Comparison of ENCODE assay signal across 9 cellular contexts in the genomic region with DNA sequence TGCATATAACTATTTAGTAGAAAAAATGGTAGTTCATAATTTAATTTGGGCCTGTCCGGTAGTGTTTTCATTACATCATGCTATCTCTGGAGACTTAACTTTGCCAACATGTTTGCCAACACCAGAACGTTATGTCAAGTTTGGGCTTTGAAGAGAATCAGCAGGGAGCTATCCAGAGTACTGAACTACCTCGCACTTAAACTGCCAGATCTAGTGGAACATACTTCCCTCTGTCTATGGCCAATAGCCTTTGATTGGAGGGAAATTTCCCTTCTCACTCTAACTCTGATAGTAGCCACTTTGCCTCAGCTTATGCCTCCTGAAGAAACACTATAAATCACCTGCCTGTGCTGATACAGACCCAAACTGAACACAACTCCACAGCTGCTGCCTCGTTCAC. TPM values are rescaled to one million over a fixed set of nuclear protein-coding genes. Genes with fewer than 3 reads are reported as not detected.
DNase-seq lines count a peak whose midpoint lies in the region; ATAC-seq, FAIRE-seq and TF ChIP-seq lines count a peak whose summit lies in the region.
"Had no signal": no experiment of that assay in that cellular context is flagged by ENCODE, and none has a peak within 500 bp of the region (broad histone marks: within the 10 kb centered on the region; RNA-seq: fewer than 3 reads in every experiment).

No MANE protein-coding gene starts in this region.

- intact Hi-C loops in esophagus muscularis mucosa (cut with DNase I), result no loop called here

- no peaks in the 10 kb centered on the region for H3K36me3 ChIP-seq in GM23338 (ENCODE audit: insufficient read depth)
- no peaks in the 10 kb centered on the region for H3K36me3 ChIP-seq in trophoblast cell (ENCODE audit: control insufficient read depth in 1 of 2, insufficient read depth in 2 of 2, low read length in 2 of 2)
- no peaks in the 10 kb centered on the region for H3K36me3 ChIP-seq in esophagus muscularis mucosa

- H3K4me3 Mint-ChIP-seq in GM23338, result no peak overlapping the region
- H3K4me3 Mint-ChIP-seq in activated CD8-positive, alpha-beta memory T cell treated with anti-CD3 and anti-CD28 coated beads, Interleukin-2, amount 10 ng/mL, durations not matched to agents 7 days and 5 days, result no peak overlapping the region
- H3K4me3 Mint-ChIP-seq: T-helper 17 cell had no signal

- no peak overlapping the region for H2BK12ac ChIP-seq in trophoblast cell (ENCODE audit: low read length)

- H3K4me3 ChIP-seq in GM23338 (no peak overlapping the region), trophoblast cell (ENCODE audit: low read depth, low read length) (no peak overlapping the region), esophagus muscularis mucosa (no peak overlapping the region)

- H3K14ac ChIP-seq in trophoblast cell (ENCODE audit: low read length), result no peak overlapping the region

- ATAC-seq in GM23338, result peak; percentile 50
- no peak for ATAC-seq in GM21515 (IDR thresholded peaks at IDR 0.05; ENCODE audit: unreplicated experiment)
- ATAC-seq in activated CD8-positive, alpha-beta memory T cell treated with anti-CD3 and anti-CD28 coated beads, Interleukin-2, amount 10 ng/mL, durations not matched to agents 7 days and 5 days, result no peak
- ATAC-seq: T-helper 17 cell had no signal

- no peak overlapping the region for H2BK5ac ChIP-seq in trophoblast cell (ENCODE audit: low read depth, low read length, poor library complexity)

- no peaks in the 10 kb centered on the region for H4K20me1 ChIP-seq in GM23338 (replicated peaks; ENCODE audit: insufficient read depth)

- H2AFZ ChIP-seq in GM23338, result no peak overlapping the region
- no peak overlapping the region for H2AFZ ChIP-seq in trophoblast cell (ENCODE audit: insufficient read depth, low read length, poor library complexity)

- H3K9me3 ChIP-seq in trophoblast cell (ENCODE audit: insufficient read depth, low read depth, low read length), result no peaks in the 10 kb centered on the region
- H3K9me3 ChIP-seq in esophagus muscularis mucosa, result no peaks in the 10 kb centered on the region

- no peaks in the 10 kb centered on the region for H3K36me3 Mint-ChIP-seq in GM23338 (ENCODE audit: low read depth)
- no peaks in the 10 kb centered on the region for H3K36me3 Mint-ChIP-seq in activated CD8-positive, alpha-beta memory T cell treated with anti-CD3 and anti-CD28 coated beads, Interleukin-2, amount 10 ng/mL, durations not matched to agents 7 days and 5 days

- no peak overlapping the region for H3K18ac ChIP-seq in trophoblast cell (ENCODE audit: low read length)

- TF ChIP-seq CTCF in GM23338 (conservative IDR thresholded peaks at IDR 0.05; ENCODE audit: low read depth in 2 of 2) (no peak), esophagus muscularis mucosa (IDR thresholded peaks at IDR 0.05) (no peak)

- H3K27me3 Mint-ChIP-seq in GM23338 (ENCODE audit: insufficient read depth, low read depth, poor library complexity), result peaks cover 13% of the 10 kb centered on the region
- no peaks in the 10 kb centered on the region for H3K27me3 Mint-ChIP-seq in activated CD8-positive, alpha-beta memory T cell treated with anti-CD3 and anti-CD28 coated beads, Interleukin-2, amount 10 ng/mL, durations not matched to agents 7 days and 5 days

- H3F3A ChIP-seq in GM23338 (replicated peaks; ENCODE audit: low read depth), result no peaks in the 10 kb centered on the region

- peaks cover 24% of the 10 kb centered on the region for H3K4me1 ChIP-seq in GM23338 (ENCODE audit: insufficient read depth)
- H3K4me1 ChIP-seq in trophoblast cell (ENCODE audit: control insufficient read depth in 1 of 2, insufficient read depth in 2 of 2, low read length in 2 of 2), result no peaks in the 10 kb centered on the region
- peaks cover 3 to 10% (median 6%) of the 10 kb centered on the region in 4 donors for H3K4me1 ChIP-seq in esophagus muscularis mucosa

- no peak overlapping the region for H4K12ac ChIP-seq in trophoblast cell (ENCODE audit: low read depth, low read length)

- H3K9me2 ChIP-seq in GM23338 (ENCODE audit: insufficient read depth), result no peaks in the 10 kb centered on the region

- TF ChIP-seq EP300 in esophagus muscularis mucosa (IDR thresholded peaks at IDR 0.05), result no peak

- TF ChIP-seq POLR2A in esophagus muscularis mucosa (IDR thresholded peaks at IDR 0.05; ENCODE audit: low read depth), result no peak

- no peak overlapping the region for H4K91ac ChIP-seq in trophoblast cell (ENCODE audit: low read depth, low read length)

- no peak overlapping the region for H3K27ac Mint-ChIP-seq in GM23338
- no peak overlapping the region for H3K27ac Mint-ChIP-seq in activated CD8-positive, alpha-beta memory T cell treated with anti-CD3 and anti-CD28 coated beads, Interleukin-2, amount 10 ng/mL, durations not matched to agents 7 days and 5 days
- H3K27ac Mint-ChIP-seq: T-helper 17 cell had no signal

- no peak overlapping the region for H2AK5ac ChIP-seq in trophoblast cell (ENCODE audit: low read length)

- no peaks in the 10 kb centered on the region for H3K79me1 ChIP-seq in trophoblast cell (ENCODE audit: low read length)

- no peak overlapping the region for H3K23ac ChIP-seq in trophoblast cell (ENCODE audit: low read length)

- H3K79me2 ChIP-seq in GM23338 (replicated peaks; ENCODE audit: insufficient read depth) (no peaks in the 10 kb centered on the region), trophoblast cell (ENCODE audit: control insufficient read depth, insufficient read depth, low read length, poor library complexity) (no peaks in the 10 kb centered on the region)

- DNase-seq in GM23338 (ENCODE audit: low spot score), result peak; percentile 85
- peak; percentile 33 for DNase-seq in NCI-H460 (ENCODE audit: extremely low read depth, low read depth)
- peak; percentile 16 to 62 for DNase-seq in trophoblast cell
- DNase-seq in stimulated activated CD4-positive, alpha-beta T cell treated with anti-CD3 and anti-CD28 coated beads, Interleukin-4, amount 100 ng/mL, for 1 hour, result no peak
- DNase-seq in esophagus muscularis mucosa (ENCODE audit: extremely low spot score), result no peak
- no peak for DNase-seq in activated CD8-positive, alpha-beta memory T cell treated with anti-CD3 and anti-CD28 coated beads, Interleukin-2, amount 10 ng/mL, durations not matched to agents 7 days and 5 days
- DNase-seq: T-helper 17 cell had no signal

- no CpG with 5 or more reads among the region's 4 CpGs for WGBS in trophoblast cell (ENCODE audit: extremely low coverage, insufficient coverage, insufficient read length)
- WGBS in esophagus muscularis mucosa, result 41% methylated on average over 4 of the region's 4 CpGs

- no peak overlapping the region for H3K4ac ChIP-seq in trophoblast cell (ENCODE audit: low read depth, low read length)

- H3K4me1 Mint-ChIP-seq in GM23338, result peaks cover 22% of the 10 kb centered on the region
- no peaks in the 10 kb centered on the region for H3K4me1 Mint-ChIP-seq in activated CD8-positive, alpha-beta memory T cell treated with anti-CD3 and anti-CD28 coated beads, Interleukin-2, amount 10 ng/mL, durations not matched to agents 7 days and 5 days

- no peak overlapping the region for H3K4me2 ChIP-seq in GM23338
- H3K4me2 ChIP-seq in trophoblast cell (ENCODE audit: low read length), result no peak overlapping the region

- no peaks in the 10 kb centered on the region for H3K9me3 Mint-ChIP-seq in GM23338
- H3K9me3 Mint-ChIP-seq in activated CD8-positive, alpha-beta memory T cell treated with anti-CD3 and anti-CD28 coated beads, Interleukin-2, amount 10 ng/mL, durations not matched to agents 7 days and 5 days (ENCODE audit: low read depth), result no peaks in the 10 kb centered on the region

- H3K9ac ChIP-seq in trophoblast cell (ENCODE audit: low read length), result no peak overlapping the region

- H4K8ac ChIP-seq in trophoblast cell (ENCODE audit: low read depth, low read length), result no peak overlapping the region

- CTCF ChIA-PET in activated CD8-positive, alpha-beta memory T cell treated with anti-CD3 and anti-CD28 coated beads, Interleukin-2, amount 10 ng/mL, durations not matched to agents 7 days and 5 days (lab: Charles Lee), result interaction anchor here (1.1 kb wide), 1 partner anchor 231 kb away, joined by 3 read pairs; a partner anchor contains a TSS

- FAIRE-seq in endometrium (lab: Jason Lieb, UNC), result peak; percentile 35

- H3K27ac ChIP-seq in GM23338 (ENCODE audit: low read depth) (no peak overlapping the region), trophoblast cell (ENCODE audit: low read depth, low read length) (no peak overlapping the region), esophagus muscularis mucosa (replicated peaks in 1 of 4) (no peak overlapping the region)

- no peak overlapping the region for H2BK120ac ChIP-seq in trophoblast cell (ENCODE audit: insufficient read depth, low read length, poor library complexity)

- H3K27me3 ChIP-seq in GM23338 (ENCODE audit: insufficient read depth), result no peaks in the 10 kb centered on the region
- H3K27me3 ChIP-seq in trophoblast cell (ENCODE audit: insufficient read depth, low read length), result no peaks in the 10 kb centered on the region
- H3K27me3 ChIP-seq in esophagus muscularis mucosa, result no peaks in the 10 kb centered on the region

TF ChIP-seq in GM23338, 12 proteins besides CTCF, POLR2A, EP300 and RAD21 (continues in another document):
- no peak for TF ChIP-seq JUNB (IDR thresholded peaks at IDR 0.05; ENCODE audit: unreplicated experiment)

RNA-seq across cellular contexts. Expression of a gene that starts 10.0 kb away (rescaled TPM):
- not detected in 2 replicates for total RNA-seq in GM23338 (2014; rRNA removed; shearing (Covaris generic))
- polyA plus RNA-seq in GM23338 (2016; fragmentation: Nextera tagmentation; extraction: Ambion mirVana), result not detected in 2 replicates
- not detected in 2 replicates for total RNA-seq in NCI-H460 (2014; rRNA removed; shearing (Covaris generic))
- polyA plus RNA-seq in NCI-H460 (2014; cell fraction: nucleus; rRNA removed), result not detected in 2 replicates
- 0.71 and 0.92 TPM in 2 replicates for polyA plus RNA-seq in trophoblast cell (2013)
- under 1 TPM in 1 of 4 donors, not detected in 3; under 0.01 TPM for total RNA-seq in esophagus muscularis mucosa
- total RNA-seq in activated CD8-positive, alpha-beta memory T cell treated with anti-CD3 and anti-CD28 coated beads, Interleukin-2, amount 10 ng/mL, durations not matched to agents 7 days and 5 days, result not detected
- total RNA-seq: T-helper 17 cell had no signal

Comparison
In these comparisons a context has a peak if more than half of its experiments do, and no peak if none do; other contexts are left out.
1. DNase-seq: peak in GM23338 (single experiment), NCI-H460 (single experiment) and trophoblast cell (2 of 2); none in stimulated activated CD4-positive, alpha-beta T cell treated with anti-CD3 and anti-CD28 coated beads, Interleukin-4, amount 100 ng/mL, for 1 hour (single experiment), esophagus muscularis mucosa (single experiment) and activated CD8-positive, alpha-beta memory T cell treated with anti-CD3 and anti-CD28 coated beads, Interleukin-2, amount 10 ng/mL, durations not matched to agents 7 days and 5 days (single experiment).